ENCODE assay signal across 25 cellular contexts in the genomic region with DNA sequence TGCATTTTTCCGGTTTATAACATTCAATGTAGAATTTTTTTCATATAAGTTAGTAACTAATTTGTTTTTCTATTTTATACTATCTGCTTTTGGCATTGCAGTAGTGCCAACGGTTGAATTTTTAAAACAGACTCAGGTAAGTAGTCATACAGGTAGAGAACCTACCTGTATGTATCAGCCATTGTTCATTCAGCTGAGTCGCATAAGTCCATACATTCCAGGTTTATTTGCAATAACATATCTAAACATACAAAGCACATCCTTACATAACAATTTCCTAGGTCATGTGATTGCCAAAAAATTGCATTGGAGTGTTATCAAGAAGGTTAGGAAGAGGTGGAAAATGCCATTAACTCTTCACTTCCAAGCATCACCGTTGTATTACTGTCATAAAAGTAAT.
A peak's percentile ranks its signal among the peaks of the same experiment; 100 is the strongest.
DNase-seq lines count a peak whose midpoint lies in the region; ATAC-seq, FAIRE-seq and TF ChIP-seq lines count a peak whose summit lies in the region.
"Had no signal": no experiment of that assay in that cellular context is flagged by ENCODE, and none has a peak within 500 bp of the region (broad histone marks: within the 10 kb centered on the region; RNA-seq: fewer than 3 reads in every experiment).

No MANE protein-coding gene starts in this region.

- H3K4me3 ChIP-seq in mammary epithelial cell (replicated peaks in 1 of 3; ENCODE audit: insufficient read depth in 1 of 3, low read depth in 2 of 3, low read length in 3 of 3) (no peak overlapping the region), K562 (no peak overlapping the region), esophagus squamous epithelium (no peak overlapping the region)
- H3K4me3 ChIP-seq: A549; BLaER1 treated with 17β-estradiol and CSF1 and Interleukin-3, amounts not matched to agents 10 nM and 100 nM; GM12878; HAP-1 had no signal

- H3K27me3 ChIP-seq in mammary epithelial cell (ENCODE audit: insufficient read depth, low read length) (no peaks in the 10 kb centered on the region), K562 (ENCODE audit: control insufficient read depth in 2 of 2, insufficient read depth in 2 of 2, low read length in 2 of 2) (no peaks in the 10 kb centered on the region), esophagus squamous epithelium (no peaks in the 10 kb centered on the region)
- H3K27me3 ChIP-seq: BE2C; BLaER1 treated with 17β-estradiol and CSF1 and Interleukin-3, amounts not matched to agents 10 nM and 100 nM had no signal

- peaks cover 6% of the 10 kb centered on the region for H3K4me1 Mint-ChIP-seq in MCF 10A (ENCODE audit: insufficient read depth, unreplicated experiment)
- H3K4me1 Mint-ChIP-seq: CD14-positive monocyte; CD8-positive, alpha-beta memory T cell had no signal

- dilution Hi-C loops in mammary epithelial cell (cut with HindIII; ENCODE audit: low sequenced_read_pairs): loop anchor here (5.0 kb wide), 1 partner anchor 61 kb away; no protein-coding TSS in a partner anchor

- no peak for TF ChIP-seq EP300 in K562 (IDR thresholded peaks at IDR 0.05; ENCODE audit: low read length)

- H3K9me3 Mint-ChIP-seq in MCF 10A (ENCODE audit: unreplicated experiment): no peaks in the 10 kb centered on the region
- H3K9me3 Mint-ChIP-seq: HFFc6 had no signal

- POLR2A ChIA-PET in MCF 10A (lab: Yijun Ruan, JAX) (no interaction called here), K562 (lab: Yijun Ruan, JAX) (no interaction called here)

- H3K27ac ChIP-seq in mammary epithelial cell (ENCODE audit: insufficient read depth, low read depth, low read length) (no peak overlapping the region), K562 (ENCODE audit: extremely low read depth, low read depth, low read length) (no peak overlapping the region), epithelial cell of prostate (no peak overlapping the region), esophagus squamous epithelium (no peak overlapping the region)
- H3K27ac ChIP-seq: A549; BLaER1 treated with 17β-estradiol and CSF1 and Interleukin-3, amounts not matched to agents 10 nM and 100 nM had no signal

- no peak for FAIRE-seq in K562 (lab: Jason Lieb, UNC)
- no peak for FAIRE-seq in GM12892 (lab: Jason Lieb, UNC)
- FAIRE-seq: A549, GM12878, H54 had no signal

- TF ChIP-seq CTCF in mammary epithelial cell (conservative IDR thresholded peaks at IDR 0.05 in 1 of 2, IDR thresholded peaks at IDR 0.05 in 1 of 2; ENCODE audit: extremely low read depth in 1 of 2, insufficient read depth in 1 of 2, low read depth in 1 of 2, low read length in 2 of 2) (no peak), MCF 10A (IDR thresholded peaks at IDR 0.05; ENCODE audit: unreplicated experiment) (no peak), K562 (IDR thresholded peaks at IDR 0.05 in 2 of 3, conservative IDR thresholded peaks at IDR 0.05 in 1 of 3; ENCODE audit: insufficient read depth in 2 of 3, low read depth in 1 of 3, low read length in 3 of 3) (no peak), esophagus squamous epithelium (IDR thresholded peaks at IDR 0.05) (no peak)

- no peak for TF ChIP-seq RAD21 in K562 (CRISPR knock-in tag; conservative IDR thresholded peaks at IDR 0.05 in 1 of 2, IDR thresholded peaks at IDR 0.05 in 1 of 2)

- H2AFZ ChIP-seq in mammary epithelial cell (ENCODE audit: low read depth, low read length) (peak overlapping the region; percentile 39), K562 (ENCODE audit: low read depth, low read length) (no peak overlapping the region)

- H3K9ac ChIP-seq in mammary epithelial cell (ENCODE audit: insufficient read depth, low read length) (no peak overlapping the region), K562 (ENCODE audit: insufficient read depth in 1 of 2, low read depth in 2 of 2, low read length in 2 of 2) (no peak overlapping the region)
- H3K9ac ChIP-seq: BLaER1 treated with 17β-estradiol and CSF1 and Interleukin-3, amounts not matched to agents 10 nM and 100 nM had no signal

- no peak for ATAC-seq in K562
- ATAC-seq: A549, GM12878 had no signal

- in situ Hi-C loops in mammary epithelial cell (cut with MboI; ENCODE audit: low sequenced_read_pairs in 2 of 2): no loop called here
- in situ Hi-C loops in K562 (cut with MboI): no loop called here

- H4K20me1 ChIP-seq in mammary epithelial cell (ENCODE audit: insufficient read depth, low read length): no peaks in the 10 kb centered on the region
- H4K20me1 ChIP-seq in K562 (replicated peaks; ENCODE audit: control insufficient read depth, insufficient read depth, low read length): no peaks in the 10 kb centered on the region
- H4K20me1 ChIP-seq: BLaER1 treated with 17β-estradiol and CSF1 and Interleukin-3, amounts not matched to agents 10 nM and 100 nM had no signal

- H3K4me1 ChIP-seq in mammary epithelial cell (ENCODE audit: insufficient read depth, low read length) (peaks cover 13% of the 10 kb centered on the region), K562 (replicated peaks in 1 of 2; ENCODE audit: control insufficient read depth in 2 of 2, insufficient read depth in 2 of 2, low read length in 2 of 2) (peaks cover 10 to 37% of the 10 kb centered on the region in 2 experiments; a peak in 3 of 5 replicates), esophagus squamous epithelium (no peaks in the 10 kb centered on the region)
- H3K4me1 ChIP-seq: A549, BE2C, HAP-1 had no signal

- no peak overlapping the region for H3K4me3 Mint-ChIP-seq in MCF 10A (ENCODE audit: unreplicated experiment)
- H3K4me3 Mint-ChIP-seq: CD14-positive monocyte; CD4-positive, alpha-beta T cell; CD8-positive, alpha-beta memory T cell; HFFc6 had no signal

- H3K9me1 ChIP-seq in K562 (ENCODE audit: control insufficient read depth, insufficient read depth, low read length): no peaks in the 10 kb centered on the region

- CTCF ChIA-PET in mammary epithelial cell (lab: Charles Lee; ENCODE audit: low non-redundant PET): no interaction called here
- CTCF ChIA-PET in MCF 10A (lab: Yijun Ruan, JAX): no interaction called here
- CTCF ChIA-PET in K562 (lab: Yijun Ruan, JAX; ENCODE audit: low intra/inter-chr PET ratio): no interaction called here

- H3K9me3 ChIP-seq in mammary epithelial cell (replicated peaks; ENCODE audit: insufficient read depth, low read length): no peaks in the 10 kb centered on the region
- H3K9me3 ChIP-seq in K562 (replicated peaks; ENCODE audit: control insufficient read depth, insufficient read depth, low read depth, low read length): peaks cover 24% of the 10 kb centered on the region
- H3K9me3 ChIP-seq in esophagus squamous epithelium: no peaks in the 10 kb centered on the region
- H3K9me3 ChIP-seq: A549; BE2C; BLaER1 treated with 17β-estradiol and CSF1 and Interleukin-3, amounts not matched to agents 10 nM and 100 nM; HAP-1 had no signal

- H3K36me3 ChIP-seq in mammary epithelial cell (ENCODE audit: insufficient read depth, low read length): no peaks in the 10 kb centered on the region
- H3K36me3 ChIP-seq in K562 (ENCODE audit: control insufficient read depth, insufficient read depth, low read length): peaks cover 11% of the 10 kb centered on the region
- no peaks in the 10 kb centered on the region for H3K36me3 ChIP-seq in esophagus squamous epithelium
- H3K36me3 ChIP-seq: BE2C; BLaER1 treated with 17β-estradiol and CSF1 and Interleukin-3, amounts not matched to agents 10 nM and 100 nM; HAP-1 had no signal

- no peaks in the 10 kb centered on the region for H3K79me2 ChIP-seq in mammary epithelial cell (ENCODE audit: insufficient read depth, low read length)
- no peaks in the 10 kb centered on the region for H3K79me2 ChIP-seq in K562 (ENCODE audit: control insufficient read depth, insufficient read depth, low read length)

- TF ChIP-seq POLR2A in K562 (conservative IDR thresholded peaks at IDR 0.05) (no peak), GM12892 (IDR thresholded peaks at IDR 0.05; ENCODE audit: low read depth, low read length) (no peak), esophagus squamous epithelium (IDR thresholded peaks at IDR 0.05) (no peak)

- peaks cover 67% of the 10 kb centered on the region for H3K27me3 Mint-ChIP-seq in MCF 10A (ENCODE audit: insufficient read depth, unreplicated experiment)
- H3K27me3 Mint-ChIP-seq: CD4-positive, alpha-beta T cell; CD8-positive, alpha-beta memory T cell had no signal

- H3K27ac Mint-ChIP-seq in MCF 10A (ENCODE audit: low read depth, unreplicated experiment): no peak overlapping the region
- H3K27ac Mint-ChIP-seq: CD14-positive monocyte; CD4-positive, alpha-beta T cell; CD8-positive, alpha-beta memory T cell; HFFc6 had no signal

- H3K4me2 ChIP-seq in mammary epithelial cell (ENCODE audit: insufficient read depth, low read depth, low read length): no peak overlapping the region
- no peak overlapping the region for H3K4me2 ChIP-seq in K562 (ENCODE audit: insufficient read depth, low read length)
- H3K4me2 ChIP-seq: A549; BLaER1 treated with 17β-estradiol and CSF1 and Interleukin-3, amounts not matched to agents 10 nM and 100 nM had no signal

- WGBS in mammary epithelial cell (ENCODE audit: low coverage, missing lambda C conversion rate): 67% methylated on average over 4 of the region's 4 CpGs
- 91% methylated on average over 4 of the region's 4 CpGs for WGBS in K562 (ENCODE audit: insufficient coverage, low coverage, missing lambda C conversion rate)
- WGBS in esophagus squamous epithelium, 2 donors: 67 to 72% methylated on average over 4 of the region's 4 CpGs

- no peaks in the 10 kb centered on the region for H3K36me3 Mint-ChIP-seq in MCF 10A (ENCODE audit: insufficient read depth, unreplicated experiment)
- H3K36me3 Mint-ChIP-seq: CD14-positive monocyte; CD8-positive, alpha-beta memory T cell had no signal

- BruUV-seq in mammary epithelial cell (replicated peaks; lab: Mats Ljungman, UMichigan) (no TSS peak), MCF 10A (replicated peaks; lab: Mats Ljungman, UMichigan) (no TSS peak), K562 (replicated peaks; lab: Mats Ljungman, UMichigan) (no TSS peak)

- intact Hi-C loops in mammary epithelial cell (cut with micrococcal nuclease) (no loop called here), MCF 10A (cut with micrococcal nuclease) (no loop called here), K562 (cut with micrococcal nuclease) (loop anchor here (10.0 kb wide), 1 partner anchor 1053 kb away; no protein-coding TSS in a partner anchor), esophagus squamous epithelium (cut with DNase I) (no loop called here)

- DNase-seq in mammary epithelial cell (peak; percentile 26), MCF 10A (ENCODE audit: unreplicated experiment) (no peak), K562 (ENCODE audit: extremely low read depth in 1 of 4, low spot score in 3 of 4) (no peak), epithelial cell of prostate (ENCODE audit: low read depth, low spot score) (peak; percentile 6), GM12892 (ENCODE audit: insufficient read length) (no peak), NCI-H187 treated with DMSO at 0.1 percent for 48 hours (lab: John Stamatoyannopoulos, UW) (no peak), esophagus squamous epithelium (lab: John Stamatoyannopoulos, UW) (no peak)
- DNase-seq: 8988T; ACHN; AML-193; BE2C; CD4-positive, alpha-beta T cell; CD8-positive, alpha-beta memory T cell; DMS 273 treated with DMSO at 0.1 percent for 48 hours; DMS79; EL; GDM1; GOT3; HFFc6 had no signal

Comparison
In these comparisons a context has a peak if more than half of its experiments do, and no peak if none do; other contexts are left out.
1. DNase-seq: peak in mammary epithelial cell (single experiment) and epithelial cell of prostate (single experiment); none in MCF 10A (single experiment), K562 (0 of 4), GM12892 (single experiment), NCI-H187 treated with DMSO at 0.1 percent for 48 hours (single experiment) and esophagus squamous epithelium (single experiment).